Comparison of ENCODE assay signal across 20 cellular contexts in genomic region chr10:51773681-51774080, GRCh38.
DNase-seq lines count a peak whose midpoint lies in the region; ATAC-seq and TF ChIP-seq lines count a peak whose summit lies in the region.
"Had no signal": no experiment of that assay in that cellular context is flagged by ENCODE, and none has a peak within 500 bp of the region (broad histone marks: within the 10 kb centered on the region; RNA-seq: fewer than 3 reads in every experiment).

No MANE protein-coding gene starts in this region.

- no peak overlapping the region for H3K14ac ChIP-seq in IMR-90 (replicated peaks; ENCODE audit: low read depth, low read length)

- no peak for TF ChIP-seq RAD21 in IMR-90 (IDR thresholded peaks at IDR 0.05; ENCODE audit: low read length)

- POLR2A ChIA-PET in IMR-90 (lab: Charles Lee; ENCODE audit: unreplicated experiment) = no interaction called here

- dilution Hi-C loops in IMR-90 (cut with HindIII; ENCODE audit: low sequenced_read_pairs, unreplicated experiment) = no loop called here

- H3K9me1 ChIP-seq in IMR-90 (ENCODE audit: insufficient read depth, low read length) = no peaks in the 10 kb centered on the region

- H4K8ac ChIP-seq in IMR-90 (ENCODE audit: low read depth in 2 of 2, low read length in 2 of 2) = no peak overlapping the region

- H2BK20ac ChIP-seq in IMR-90 (ENCODE audit: low read depth, low read length) = no peak overlapping the region

- no peaks in the 10 kb centered on the region for H3K27me3 ChIP-seq in IMR-90 (ENCODE audit: control insufficient read depth, insufficient read depth, low read length)
- H3K27me3 ChIP-seq in osteoblast (ENCODE audit: insufficient read depth, low read length) = no peaks in the 10 kb centered on the region
- no peaks in the 10 kb centered on the region for H3K27me3 ChIP-seq in WERI-Rb-1 (ENCODE audit: insufficient read depth, low read depth, severe bottlenecking)
- H3K27me3 ChIP-seq in colonic mucosa = no peaks in the 10 kb centered on the region
- H3K27me3 ChIP-seq: MG63 had no signal

- H3K18ac ChIP-seq in IMR-90 (ENCODE audit: low read depth, low read length) = no peak overlapping the region

- BruUV-seq in IMR-90 (replicated peaks; lab: Mats Ljungman, UMichigan) (no TSS peak), Calu3 (replicated peaks; lab: Mats Ljungman, UMichigan) (no TSS peak)

- H3K4me3 Mint-ChIP-seq in activated T-helper 17 cell treated with anti-CD3 and anti-CD28 coated beads, Interleukin-2, amount 50 U/mL, for 72 hours = no peak overlapping the region
- no peak overlapping the region for H3K4me3 Mint-ChIP-seq in Calu3 (ENCODE audit: low read depth, unreplicated experiment)
- H3K4me3 Mint-ChIP-seq: CD14-positive monocyte, GM23338, IgD-negative memory B cell had no signal

- in situ Hi-C loops in IMR-90 (cut with MboI; ENCODE audit: low sequenced_read_pairs) = no loop called here

- H3K23ac ChIP-seq in IMR-90 (ENCODE audit: low read depth, low read length) = no peak overlapping the region

- ATAC-seq in IMR-90 (ENCODE audit: low read depth) = no peak
- ATAC-seq in activated T-helper 17 cell treated with anti-CD3 and anti-CD28 coated beads, Interleukin-2, amount 50 U/mL, for 72 hours (replicated peaks) = peak; percentile 49
- ATAC-seq: GM23338, Panc1 had no signal

- H3K27me3 Mint-ChIP-seq in activated T-helper 17 cell treated with anti-CD3 and anti-CD28 coated beads, Interleukin-2, amount 50 U/mL, for 72 hours = no peaks in the 10 kb centered on the region
- no peaks in the 10 kb centered on the region for H3K27me3 Mint-ChIP-seq in Calu3 (ENCODE audit: unreplicated experiment)
- H3K27me3 Mint-ChIP-seq: IgD-negative memory B cell had no signal

- no peak overlapping the region for H3K27ac Mint-ChIP-seq in activated T-helper 17 cell treated with anti-CD3 and anti-CD28 coated beads, Interleukin-2, amount 50 U/mL, for 72 hours
- H3K27ac Mint-ChIP-seq in Calu3 (ENCODE audit: unreplicated experiment) = no peak overlapping the region
- H3K27ac Mint-ChIP-seq: CD14-positive monocyte, GM23338, IgD-negative memory B cell had no signal

- H3K9ac ChIP-seq in IMR-90 (ENCODE audit: low read depth, low read length) (no peak overlapping the region), colonic mucosa (ENCODE audit: low read depth in 2 of 2, low read length in 2 of 2) (no peak overlapping the region)

- no peak overlapping the region for H3K56ac ChIP-seq in IMR-90 (ENCODE audit: extremely low read depth, insufficient read depth, low read length)

- no peaks in the 10 kb centered on the region for H3K4me1 Mint-ChIP-seq in activated T-helper 17 cell treated with anti-CD3 and anti-CD28 coated beads, Interleukin-2, amount 50 U/mL, for 72 hours
- H3K4me1 Mint-ChIP-seq in Calu3 (ENCODE audit: low read depth, unreplicated experiment) = no peaks in the 10 kb centered on the region
- H3K4me1 Mint-ChIP-seq: CD14-positive monocyte, IgD-negative memory B cell had no signal

- intact Hi-C loops in IMR-90 (cut with micrococcal nuclease) (no loop called here), colonic mucosa (cut with DNase I) (no loop called here), Calu3 (cut with micrococcal nuclease; ENCODE audit: unreplicated experiment) (no loop called here)

- H3K9me3 Mint-ChIP-seq in activated T-helper 17 cell treated with anti-CD3 and anti-CD28 coated beads, Interleukin-2, amount 50 U/mL, for 72 hours = no peaks in the 10 kb centered on the region
- H3K9me3 Mint-ChIP-seq in Calu3 (ENCODE audit: low read depth, unreplicated experiment) = no peaks in the 10 kb centered on the region
- H3K9me3 Mint-ChIP-seq: GM23338, IgD-negative memory B cell had no signal

- DNase-seq in DMS53 treated with DMSO at 0.1 percent for 48 hours (lab: John Stamatoyannopoulos, UW; ENCODE audit: unreplicated experiment) (peak; percentile 62), IMR-90 (peak; percentile 73), osteoblast (ENCODE audit: insufficient read length, low spot score, missing footprints) (peak; percentile 4), WERI-Rb-1 (no peak), colonic mucosa (no peak), Calu3 (no peak)
- DNase-seq: AML-193, GF-D8, Karpas-422, MG63, NCI-H1048, NCI-H1436, NCI-H1930, NCI-H446 treated with DMSO at 0.1 percent for 48 hours, SW 1271 had no signal

- no peak for TF ChIP-seq POLR2A in IMR-90 (IDR thresholded peaks at IDR 0.05; ENCODE audit: low read depth, low read length)

- H2AFZ ChIP-seq in IMR-90 (replicated peaks; ENCODE audit: low read length, poor library complexity) (no peak overlapping the region), osteoblast (ENCODE audit: low read length) (no peak overlapping the region)
- H2AFZ ChIP-seq: GM23338 had no signal

- H3K4me2 ChIP-seq in IMR-90 (ENCODE audit: low read depth, low read length) (no peak overlapping the region), osteoblast (ENCODE audit: insufficient read depth, low read length) (no peak overlapping the region)
- H3K4me2 ChIP-seq: GM23338 had no signal

- no peaks in the 10 kb centered on the region; the same call in 1 of the 2 replicates for H4K20me1 ChIP-seq in IMR-90 (ENCODE audit: insufficient read depth, low read length)
- H4K20me1 ChIP-seq in osteoblast (ENCODE audit: insufficient read depth, low read length) = no peaks in the 10 kb centered on the region

- no peak overlapping the region for H2AK5ac ChIP-seq in IMR-90 (ENCODE audit: low read depth, low read length)

- CTCF ChIA-PET in IMR-90 (lab: Yijun Ruan, JAX) = no interaction called here
- CTCF ChIA-PET in Calu3 (lab: Charles Lee) = no interaction called here

- no peak overlapping the region for H4K5ac ChIP-seq in IMR-90 (ENCODE audit: low read depth, low read length)

- peaks cover 7% of the 10 kb centered on the region for H3K4me1 ChIP-seq in IMR-90 (ENCODE audit: control insufficient read depth, insufficient read depth, low read length)
- no peaks in the 10 kb centered on the region for H3K4me1 ChIP-seq in osteoblast (ENCODE audit: insufficient read depth, low read length)
- H3K4me1 ChIP-seq in colonic mucosa = no peaks in the 10 kb centered on the region

- H3K27ac ChIP-seq in IMR-90 (ENCODE audit: insufficient read depth, low read length) = no peak overlapping the region
- H3K27ac ChIP-seq in osteoblast (ENCODE audit: low read depth, low read length) = no peak overlapping the region
- no peak overlapping the region for H3K27ac ChIP-seq in WERI-Rb-1
- no peak overlapping the region for H3K27ac ChIP-seq in colonic mucosa

- H2BK120ac ChIP-seq in IMR-90 (ENCODE audit: low read depth, low read length) = no peak overlapping the region

- H2BK15ac ChIP-seq in IMR-90 (ENCODE audit: low read depth, low read length) = no peak overlapping the region

- no peaks in the 10 kb centered on the region; a peak in 1 of 4 replicates for H3K79me1 ChIP-seq in IMR-90 (ENCODE audit: low read depth in 1 of 2, low read length in 2 of 2)

- H3K4me3 ChIP-seq in IMR-90 (ENCODE audit: insufficient read depth, low read depth, low read length) (no peak overlapping the region), osteoblast (ENCODE audit: insufficient read depth, low read length) (no peak overlapping the region), WERI-Rb-1 (ENCODE audit: low read depth, low read length) (no peak overlapping the region), colonic mucosa (no peak overlapping the region)
- H3K4me3 ChIP-seq: GM23338, MG63 had no signal

- H3K4ac ChIP-seq in IMR-90 (ENCODE audit: low read depth, low read length) = no peak overlapping the region

- H3K36me3 ChIP-seq in IMR-90 (ENCODE audit: control insufficient read depth, insufficient read depth, low read length) = no peaks in the 10 kb centered on the region
- no peaks in the 10 kb centered on the region for H3K36me3 ChIP-seq in osteoblast (ENCODE audit: insufficient read depth, low read length)
- no peaks in the 10 kb centered on the region for H3K36me3 ChIP-seq in WERI-Rb-1
- H3K36me3 ChIP-seq in colonic mucosa = no peaks in the 10 kb centered on the region
- H3K36me3 ChIP-seq: MG63 had no signal

- H2AK9ac ChIP-seq in IMR-90 (replicated peaks; ENCODE audit: low read depth, low read length, poor library complexity) = no peak overlapping the region

- no peak overlapping the region for H2BK5ac ChIP-seq in IMR-90 (ENCODE audit: low read depth, low read length, poor library complexity, severe bottlenecking)

- TF ChIP-seq CTCF in IMR-90 (conservative IDR thresholded peaks at IDR 0.05; ENCODE audit: low read depth, low read length) (no peak), osteoblast (IDR thresholded peaks at IDR 0.05; ENCODE audit: extremely low read depth, low read depth, low read length) (no peak), WERI-Rb-1 (IDR thresholded peaks at IDR 0.05; ENCODE audit: low read depth, low read length) (no peak), colonic mucosa (IDR thresholded peaks at IDR 0.05) (no peak), Calu3 (IDR thresholded peaks at IDR 0.05; ENCODE audit: unreplicated experiment) (no peak)

- no peaks in the 10 kb centered on the region for H3K36me3 Mint-ChIP-seq in activated T-helper 17 cell treated with anti-CD3 and anti-CD28 coated beads, Interleukin-2, amount 50 U/mL, for 72 hours (ENCODE audit: low read depth)
- H3K36me3 Mint-ChIP-seq in Calu3 (ENCODE audit: insufficient read depth, unreplicated experiment) = no peaks in the 10 kb centered on the region
- H3K36me3 Mint-ChIP-seq: CD14-positive monocyte, IgD-negative memory B cell had no signal

- no peak overlapping the region for H4K91ac ChIP-seq in IMR-90 (ENCODE audit: insufficient read depth, low read depth, low read length)

- no peaks in the 10 kb centered on the region for H3K79me2 ChIP-seq in osteoblast (ENCODE audit: insufficient read depth, low read length)

- H3K9me3 ChIP-seq in IMR-90 (ENCODE audit: control insufficient read depth, insufficient read depth, low read length) = no peaks in the 10 kb centered on the region
- H3K9me3 ChIP-seq in osteoblast (ENCODE audit: low read depth, low read length) = no peaks in the 10 kb centered on the region
- H3K9me3 ChIP-seq in WERI-Rb-1 (ENCODE audit: severe bottlenecking) = no peaks in the 10 kb centered on the region
- H3K9me3 ChIP-seq in colonic mucosa = no peaks in the 10 kb centered on the region
- H3K9me3 ChIP-seq: MG63 had no signal

TF ChIP-seq in IMR-90, 13 proteins besides CTCF, POLR2A, EP300 and RAD21 (continues in another document):
- TF ChIP-seq SMC3 (IDR thresholded peaks at IDR 0.05; ENCODE audit: low read depth, low read length) (no peak), CHD1 (IDR thresholded peaks at IDR 0.05; ENCODE audit: low read depth, low read length) (no peak), CEBPB (IDR thresholded peaks at IDR 0.05; ENCODE audit: low read depth, low read length) (no peak), NFE2L2 (IDR thresholded peaks at IDR 0.05; ENCODE audit: low read depth, low read length) (no peak)
- TF ChIP-seq, protein P1, sequence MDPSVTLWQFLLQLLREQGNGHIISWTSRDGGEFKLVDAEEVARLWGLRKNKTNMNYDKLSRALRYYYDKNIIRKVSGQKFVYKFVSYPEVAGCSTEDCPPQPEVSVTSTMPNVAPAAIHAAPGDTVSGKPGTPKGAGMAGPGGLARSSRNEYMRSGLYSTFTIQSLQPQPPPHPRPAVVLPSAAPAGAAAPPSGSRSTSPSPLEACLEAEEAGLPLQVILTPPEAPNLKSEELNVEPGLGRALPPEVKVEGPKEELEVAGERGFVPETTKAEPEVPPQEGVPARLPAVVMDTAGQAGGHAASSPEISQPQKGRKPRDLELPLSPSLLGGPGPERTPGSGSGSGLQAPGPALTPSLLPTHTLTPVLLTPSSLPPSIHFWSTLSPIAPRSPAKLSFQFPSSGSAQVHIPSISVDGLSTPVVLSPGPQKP (IDR thresholded peaks at IDR 0.05; ENCODE audit: borderline replicate concordance, low read depth, low read length) = no peak

Comparison
In these comparisons a context has a peak if more than half of its experiments do, and no peak if none do; other contexts are left out.
1. DNase-seq: peak in DMS53 treated with DMSO at 0.1 percent for 48 hours (single experiment), IMR-90 (single experiment) and osteoblast (single experiment); none in WERI-Rb-1 (single experiment), colonic mucosa (single experiment) and Calu3 (single experiment).